In the genomic region with DNA sequence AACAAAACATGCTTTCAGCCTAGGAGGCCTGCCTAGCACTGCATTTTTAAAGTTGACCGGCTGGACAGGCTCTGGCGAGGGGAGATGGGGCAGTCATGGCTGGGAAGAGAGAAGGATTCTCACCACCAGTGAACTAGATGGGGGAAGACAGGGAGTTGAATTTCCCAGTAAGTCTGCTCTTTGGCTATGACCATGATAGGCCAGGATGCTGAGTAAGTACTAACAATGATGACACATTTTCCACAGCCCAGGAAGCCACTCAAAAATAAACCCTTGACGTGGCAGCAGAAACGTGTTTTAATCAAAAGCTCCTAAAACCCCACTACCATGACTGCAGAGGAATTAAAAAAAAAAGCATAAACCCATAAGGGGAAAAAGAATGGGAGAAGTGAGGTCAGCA, we compare ENCODE assay signal across 10 cellular contexts. TPM values are rescaled to one million over a fixed set of nuclear protein-coding genes. Genes with fewer than 3 reads are reported as not detected.
DNase-seq lines count a peak whose midpoint lies in the region; ATAC-seq and TF ChIP-seq lines count a peak whose summit lies in the region.
"Had no signal": no experiment of that assay in that cellular context is flagged by ENCODE, and none has a peak within 500 bp of the region (broad histone marks: within the 10 kb centered on the region; RNA-seq: fewer than 3 reads in every experiment).

No MANE protein-coding gene starts in this region.

- no peaks in the 10 kb centered on the region for H3K27me3 ChIP-seq in prostate gland (replicated peaks; ENCODE audit: insufficient read depth)

- peak overlapping the region; percentile 51 for H3K4me3 Mint-ChIP-seq in WTC11
- H3K4me3 Mint-ChIP-seq: dendritic cell treated with granulocyte-macrophage colony-stimulating factor and Interleukin-4, amounts not matched to agents 40 ng/mL and 50 ng/mL, for 4 days had no signal

- peaks cover 3 to 8% of the 10 kb centered on the region in 2 donors for H3K36me3 ChIP-seq in prostate gland

- peak overlapping the region; percentile 99 for H3K27ac Mint-ChIP-seq in WTC11
- H3K27ac Mint-ChIP-seq: dendritic cell treated with granulocyte-macrophage colony-stimulating factor and Interleukin-4, amounts not matched to agents 40 ng/mL and 50 ng/mL, for 4 days had no signal

- peaks cover 22% of the 10 kb centered on the region for H3K4me1 ChIP-seq in prostate gland (replicated peaks)

- peaks cover 45% of the 10 kb centered on the region for H3K36me3 Mint-ChIP-seq in WTC11

- 68% methylated on average over 4 of the region's 4 CpGs for WGBS in prostate gland

- TF ChIP-seq CTCF in WTC11 (IDR thresholded peaks at IDR 0.05) (no peak), fibroblast of pulmonary artery (IDR thresholded peaks at IDR 0.05; ENCODE audit: low read length, missing control alignments) (no peak), prostate gland (IDR thresholded peaks at IDR 0.05) (no peak)

- DNase-seq in ELR (ENCODE audit: low read depth) (peak; percentile 58), WTC11 (ENCODE audit: low spot score) (no peak), fibroblast of pulmonary artery (ENCODE audit: low read depth) (peak; percentile 74), prostate gland (ENCODE audit: low spot score) (no peak), NCI-H1436 (lab: John Stamatoyannopoulos, UW) (no peak), NCI-H345 (lab: John Stamatoyannopoulos, UW) (no peak), NCI-H2081 treated with DMSO at 0.1 percent for 48 hours (lab: John Stamatoyannopoulos, UW) (no peak), HuH-7 (ENCODE audit: low spot score) (no peak)
- DNase-seq: NCI-H526 had no signal

- POLR2A ChIA-PET in WTC11 (lab: Charles Lee): interaction anchor here (1.0 to 2.0 kb wide), 3 partner anchors 11 to 23 kb away, joined by 3 to 14 read pairs (median 3); a partner anchor contains a TSS

- no peaks in the 10 kb centered on the region for H3K27me3 Mint-ChIP-seq in WTC11 (ENCODE audit: low read depth)
- H3K27me3 Mint-ChIP-seq: dendritic cell treated with granulocyte-macrophage colony-stimulating factor and Interleukin-4, amounts not matched to agents 40 ng/mL and 50 ng/mL, for 4 days had no signal

- no peak for TF ChIP-seq POLR2A in prostate gland (IDR thresholded peaks at IDR 0.05)

- H3K27ac ChIP-seq in prostate gland: peak overlapping the region; percentile 94

- intact Hi-C loops in prostate gland (cut with DNase I): no loop called here

- no peaks in the 10 kb centered on the region for H3K9me3 ChIP-seq in prostate gland

- CTCF ChIA-PET in WTC11 (lab: Charles Lee): interaction anchor here (0.9 to 2.7 kb wide), 5 partner anchors 8 to 64 kb away, joined by 3 to 34 read pairs (median 8); a partner anchor contains a TSS

- H3K4me1 Mint-ChIP-seq in WTC11: peaks cover 62% of the 10 kb centered on the region

- H3K4me3 ChIP-seq in fibroblast of pulmonary artery (replicated peaks; ENCODE audit: low read depth, low read length) (no peak overlapping the region), prostate gland (no peak overlapping the region)

- H3K9me3 Mint-ChIP-seq in WTC11: no peaks in the 10 kb centered on the region
- H3K9me3 Mint-ChIP-seq: dendritic cell treated with granulocyte-macrophage colony-stimulating factor and Interleukin-4, amounts not matched to agents 40 ng/mL and 50 ng/mL, for 4 days had no signal

- ATAC-seq in WTC11: no peak

TF ChIP-seq in WTC11, 78 proteins besides CTCF, POLR2A, EP300 and RAD21:
- TF ChIP-seq FOXJ3 (CRISPR knock-in tag; IDR thresholded peaks at IDR 0.05; ENCODE audit: borderline replicate concordance) (no peak), FOXK1 (CRISPR knock-in tag; IDR thresholded peaks at IDR 0.05) (no peak), TCF7 (CRISPR knock-in tag; IDR thresholded peaks at IDR 0.05; ENCODE audit: low read depth) (no peak), ZNF671 (CRISPR knock-in tag; IDR thresholded peaks at IDR 0.05) (no peak), HMGA2 (CRISPR knock-in tag; IDR thresholded peaks at IDR 0.05) (no peak), SMAD4 (CRISPR knock-in tag; IDR thresholded peaks at IDR 0.05) (no peak), KAT7 (CRISPR knock-in tag; IDR thresholded peaks at IDR 0.05; ENCODE audit: borderline replicate concordance) (no peak)
- TF ChIP-seq, protein P1, sequence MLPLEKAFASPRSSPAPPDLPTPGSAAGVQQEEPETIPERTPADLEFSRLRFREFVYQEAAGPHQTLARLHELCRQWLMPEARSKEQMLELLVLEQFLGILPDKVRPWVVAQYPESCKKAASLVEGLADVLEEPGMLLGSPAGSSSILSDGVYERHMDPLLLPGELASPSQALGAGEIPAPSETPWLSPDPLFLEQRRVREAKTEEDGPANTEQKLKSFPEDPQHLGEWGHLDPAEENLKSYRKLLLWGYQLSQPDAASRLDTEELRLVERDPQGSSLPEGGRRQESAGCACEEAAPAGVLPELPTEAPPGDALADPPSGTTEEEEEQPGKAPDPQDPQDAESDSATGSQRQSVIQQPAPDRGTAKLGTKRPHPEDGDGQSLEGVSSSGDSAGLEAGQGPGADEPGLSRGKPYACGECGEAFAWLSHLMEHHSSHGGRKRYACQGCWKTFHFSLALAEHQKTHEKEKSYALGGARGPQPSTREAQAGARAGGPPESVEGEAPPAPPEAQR (CRISPR knock-in tag; IDR thresholded peaks at IDR 0.05): no peak
- TF ChIP-seq, protein P2, sequence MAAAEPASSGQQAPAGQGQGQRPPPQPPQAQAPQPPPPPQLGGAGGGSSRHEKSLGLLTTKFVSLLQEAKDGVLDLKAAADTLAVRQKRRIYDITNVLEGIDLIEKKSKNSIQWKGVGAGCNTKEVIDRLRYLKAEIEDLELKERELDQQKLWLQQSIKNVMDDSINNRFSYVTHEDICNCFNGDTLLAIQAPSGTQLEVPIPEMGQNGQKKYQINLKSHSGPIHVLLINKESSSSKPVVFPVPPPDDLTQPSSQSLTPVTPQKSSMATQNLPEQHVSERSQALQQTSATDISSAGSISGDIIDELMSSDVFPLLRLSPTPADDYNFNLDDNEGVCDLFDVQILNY (CRISPR knock-in tag; IDR thresholded peaks at IDR 0.05): no peak
- TF ChIP-seq, protein P3, sequence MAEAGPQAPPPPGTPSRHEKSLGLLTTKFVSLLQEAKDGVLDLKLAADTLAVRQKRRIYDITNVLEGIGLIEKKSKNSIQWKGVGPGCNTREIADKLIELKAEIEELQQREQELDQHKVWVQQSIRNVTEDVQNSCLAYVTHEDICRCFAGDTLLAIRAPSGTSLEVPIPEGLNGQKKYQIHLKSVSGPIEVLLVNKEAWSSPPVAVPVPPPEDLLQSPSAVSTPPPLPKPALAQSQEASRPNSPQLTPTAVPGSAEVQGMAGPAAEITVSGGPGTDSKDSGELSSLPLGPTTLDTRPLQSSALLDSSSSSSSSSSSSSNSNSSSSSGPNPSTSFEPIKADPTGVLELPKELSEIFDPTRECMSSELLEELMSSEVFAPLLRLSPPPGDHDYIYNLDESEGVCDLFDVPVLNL (CRISPR knock-in tag; IDR thresholded peaks at IDR 0.05; ENCODE audit: borderline replicate concordance, low read depth): no peak
- TF ChIP-seq, protein P4, sequence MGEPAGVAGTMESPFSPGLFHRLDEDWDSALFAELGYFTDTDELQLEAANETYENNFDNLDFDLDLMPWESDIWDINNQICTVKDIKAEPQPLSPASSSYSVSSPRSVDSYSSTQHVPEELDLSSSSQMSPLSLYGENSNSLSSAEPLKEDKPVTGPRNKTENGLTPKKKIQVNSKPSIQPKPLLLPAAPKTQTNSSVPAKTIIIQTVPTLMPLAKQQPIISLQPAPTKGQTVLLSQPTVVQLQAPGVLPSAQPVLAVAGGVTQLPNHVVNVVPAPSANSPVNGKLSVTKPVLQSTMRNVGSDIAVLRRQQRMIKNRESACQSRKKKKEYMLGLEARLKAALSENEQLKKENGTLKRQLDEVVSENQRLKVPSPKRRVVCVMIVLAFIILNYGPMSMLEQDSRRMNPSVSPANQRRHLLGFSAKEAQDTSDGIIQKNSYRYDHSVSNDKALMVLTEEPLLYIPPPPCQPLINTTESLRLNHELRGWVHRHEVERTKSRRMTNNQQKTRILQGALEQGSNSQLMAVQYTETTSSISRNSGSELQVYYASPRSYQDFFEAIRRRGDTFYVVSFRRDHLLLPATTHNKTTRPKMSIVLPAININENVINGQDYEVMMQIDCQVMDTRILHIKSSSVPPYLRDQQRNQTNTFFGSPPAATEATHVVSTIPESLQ (CRISPR knock-in tag; IDR thresholded peaks at IDR 0.05): no peak
- TF ChIP-seq, protein P5, sequence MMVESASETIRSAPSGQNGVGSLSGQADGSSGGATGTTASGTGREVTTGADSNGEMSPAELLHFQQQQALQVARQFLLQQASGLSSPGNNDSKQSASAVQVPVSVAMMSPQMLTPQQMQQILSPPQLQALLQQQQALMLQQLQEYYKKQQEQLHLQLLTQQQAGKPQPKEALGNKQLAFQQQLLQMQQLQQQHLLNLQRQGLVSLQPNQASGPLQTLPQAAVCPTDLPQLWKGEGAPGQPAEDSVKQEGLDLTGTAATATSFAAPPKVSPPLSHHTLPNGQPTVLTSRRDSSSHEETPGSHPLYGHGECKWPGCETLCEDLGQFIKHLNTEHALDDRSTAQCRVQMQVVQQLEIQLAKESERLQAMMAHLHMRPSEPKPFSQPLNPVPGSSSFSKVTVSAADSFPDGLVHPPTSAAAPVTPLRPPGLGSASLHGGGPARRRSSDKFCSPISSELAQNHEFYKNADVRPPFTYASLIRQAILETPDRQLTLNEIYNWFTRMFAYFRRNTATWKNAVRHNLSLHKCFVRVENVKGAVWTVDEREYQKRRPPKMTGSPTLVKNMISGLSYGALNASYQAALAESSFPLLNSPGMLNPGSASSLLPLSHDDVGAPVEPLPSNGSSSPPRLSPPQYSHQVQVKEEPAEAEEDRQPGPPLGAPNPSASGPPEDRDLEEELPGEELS (CRISPR knock-in tag; IDR thresholded peaks at IDR 0.05): no peak
- TF ChIP-seq, protein P6, sequence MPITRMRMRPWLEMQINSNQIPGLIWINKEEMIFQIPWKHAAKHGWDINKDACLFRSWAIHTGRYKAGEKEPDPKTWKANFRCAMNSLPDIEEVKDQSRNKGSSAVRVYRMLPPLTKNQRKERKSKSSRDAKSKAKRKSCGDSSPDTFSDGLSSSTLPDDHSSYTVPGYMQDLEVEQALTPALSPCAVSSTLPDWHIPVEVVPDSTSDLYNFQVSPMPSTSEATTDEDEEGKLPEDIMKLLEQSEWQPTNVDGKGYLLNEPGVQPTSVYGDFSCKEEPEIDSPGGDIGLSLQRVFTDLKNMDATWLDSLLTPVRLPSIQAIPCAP (CRISPR knock-in tag; IDR thresholded peaks at IDR 0.05): no peak

RNA-seq across cellular contexts. Expression of a gene that starts 19.0 kb away (rescaled TPM):
- total RNA-seq in WTC11 (2021): 35.1 to 44.7 TPM (median 37.6 TPM) in 3 replicates
- 10 to 100 TPM; 37.2 to 49.8 TPM for total RNA-seq in prostate gland

RNA-seq across cellular contexts. Expression of a gene that starts 19.3 kb away (rescaled TPM):
- total RNA-seq in WTC11 (2021): 28.9 to 32.2 TPM (median 29.3 TPM) in 3 replicates
- 10 to 100 TPM; 57.9 to 85.8 TPM for total RNA-seq in prostate gland

Comparison
In these comparisons a context has a peak if more than half of its experiments do, and no peak if none do; other contexts are left out.
1. DNase-seq: peak in ELR (single experiment) and fibroblast of pulmonary artery (single experiment); none in WTC11 (single experiment), prostate gland (single experiment), NCI-H1436 (single experiment), NCI-H345 (single experiment), NCI-H2081 treated with DMSO at 0.1 percent for 48 hours (single experiment) and HuH-7 (single experiment).